In genomic region chr5:157458835-157459234, GRCh38 we compare ENCODE assay signal across 18 cellular contexts. TPM values are rescaled to one million over a fixed set of nuclear protein-coding genes. Genes with fewer than 3 reads are reported as not detected.
A peak's percentile ranks its signal among the peaks of the same experiment; 100 is the strongest.
DNase-seq lines count a peak whose midpoint lies in the region; ATAC-seq and TF ChIP-seq lines count a peak whose summit lies in the region.
"Had no signal": no experiment of that assay in that cellular context is flagged by ENCODE, and none has a peak within 500 bp of the region (broad histone marks: within the 10 kb centered on the region; RNA-seq: fewer than 3 reads in every experiment).

No MANE protein-coding gene starts in this region.

- no peaks in the 10 kb centered on the region for H3K27me3 Mint-ChIP-seq in IgD-negative memory B cell
- peaks cover 62% of the 10 kb centered on the region for H3K27me3 Mint-ChIP-seq in nephron progenitor cell (ENCODE audit: low read depth, poor library complexity)

- H3K79me2 ChIP-seq in DOHH2 (ENCODE audit: control insufficient read depth, low read length): no peaks in the 10 kb centered on the region

- peaks cover 5% of the 10 kb centered on the region for H3K36me3 Mint-ChIP-seq in IgD-negative memory B cell
- no peaks in the 10 kb centered on the region for H3K36me3 Mint-ChIP-seq in nephron progenitor cell (ENCODE audit: low read depth)
- H3K36me3 Mint-ChIP-seq: CD4-positive, alpha-beta memory T cell had no signal

- no peak overlapping the region for H3K4me3 ChIP-seq in DOHH2 (ENCODE audit: low read length)
- H3K4me3 ChIP-seq in dorsolateral prefrontal cortex: peak overlapping the region in 25 of 59 donors; percentile 60 to 84 (median 73)
- H3K4me3 ChIP-seq: MG63 had no signal

- peaks cover 39% of the 10 kb centered on the region for H3K4me1 ChIP-seq in DOHH2 (ENCODE audit: control insufficient read depth, low read length)
- H3K4me1 ChIP-seq: BE2C had no signal

- H3K36me3 ChIP-seq in DOHH2 (ENCODE audit: control insufficient read depth, low read length): no peaks in the 10 kb centered on the region
- H3K36me3 ChIP-seq: BE2C, MG63 had no signal

- H3K4me2 ChIP-seq in DOHH2 (ENCODE audit: low read length): peak overlapping the region; percentile 52; the same call in 1 of the 2 replicates

- H3K9me3 Mint-ChIP-seq in IgD-negative memory B cell (no peaks in the 10 kb centered on the region), nephron progenitor cell (no peaks in the 10 kb centered on the region)
- H3K9me3 Mint-ChIP-seq: CD4-positive, alpha-beta memory T cell had no signal

- H3K9me3 ChIP-seq in DOHH2 (ENCODE audit: control insufficient read depth, insufficient read depth, low read length): no peaks in the 10 kb centered on the region
- H3K9me3 ChIP-seq: BE2C, MG63 had no signal

- peaks cover 32 to 44% (median 40%) of the 10 kb centered on the region in 3 donors for H3K4me1 Mint-ChIP-seq in IgD-negative memory B cell
- peaks cover 17% of the 10 kb centered on the region for H3K4me1 Mint-ChIP-seq in nephron progenitor cell

- H3K27me3 ChIP-seq in DOHH2 (ENCODE audit: control insufficient read depth, low read length) (peaks cover 11% of the 10 kb centered on the region), dorsolateral prefrontal cortex (peaks cover 0 to 16% (median 0%) of the 10 kb centered on the region in 45 donors)

- no peak for DNase-seq in dorsolateral prefrontal cortex
- DNase-seq in nephron progenitor cell: no peak
- no peak for DNase-seq in NCI-H187 treated with DMSO at 0.1 percent for 48 hours (lab: John Stamatoyannopoulos, UW)
- DNase-seq: BE2C; CD4-positive, alpha-beta memory T cell; DMS79 treated with DMSO at 0.1 percent for 48 hours; GDM1; MG63; NCI-H1105; NCI-H1930; NCI-H2171; NCI-H774 had no signal

- no peaks in the 10 kb centered on the region for H4K20me1 ChIP-seq in DOHH2 (ENCODE audit: control insufficient read depth, insufficient read depth, low read depth, low read length)

- H3K27ac Mint-ChIP-seq in IgD-negative memory B cell (peak overlapping the region in 2 of 3 donors; percentile 2 to 87), nephron progenitor cell (no peak overlapping the region)
- H3K27ac Mint-ChIP-seq: CD4-positive, alpha-beta memory T cell had no signal

- ATAC-seq in GM19035 (IDR thresholded peaks at IDR 0.05; ENCODE audit: unreplicated experiment) (no peak), HG03135 (IDR thresholded peaks at IDR 0.05; ENCODE audit: unreplicated experiment) (no peak), GM19351 (IDR thresholded peaks at IDR 0.05; ENCODE audit: unreplicated experiment) (no peak)
- ATAC-seq: Right ventricle myocardium inferior had no signal

- peaks cover 11% of the 10 kb centered on the region; the same call in 1 of the 2 replicates for H3F3A ChIP-seq in DOHH2 (ENCODE audit: control insufficient read depth, insufficient read depth)

- H3K27ac ChIP-seq in DOHH2 (ENCODE audit: low read depth, low read length) (no peak overlapping the region), dorsolateral prefrontal cortex (peak overlapping the region in 57 of 59 donors; percentile 79 to 99 (median 94))

- no peaks in the 10 kb centered on the region for H3K9me2 ChIP-seq in DOHH2 (replicated peaks; ENCODE audit: control insufficient read depth, low read length)

- peak overlapping the region in 2 of 4 donors; percentile 79 to 85 for H3K4me3 Mint-ChIP-seq in IgD-negative memory B cell
- H3K4me3 Mint-ChIP-seq in nephron progenitor cell: peak overlapping the region; percentile 50

- intact Hi-C loops in dorsolateral prefrontal cortex (cut with DNase I): no loop called here

- no peak for TF ChIP-seq CTCF in DOHH2 (IDR thresholded peaks at IDR 0.05; ENCODE audit: low read depth, low read length, poor library complexity, severe bottlenecking)
- TF ChIP-seq CTCF in dorsolateral prefrontal cortex (IDR thresholded peaks at IDR 0.05 in 54 of 56, conservative IDR thresholded peaks at IDR 0.05 in 2 of 56; ENCODE audit: low read depth in 1 of 56, partially characterized antibody in 56 of 56): no peak
- TF ChIP-seq CTCF in nephron progenitor cell (IDR thresholded peaks at IDR 0.05): no peak

RNA-seq across cellular contexts. Expression of gene NIPAL4, which starts 1.2 kb away (rescaled TPM):
- 2.2 TPM for polyA plus RNA-seq in IgD-negative memory B cell
- 10 to 100 TPM in 26 of 120 experiments, 1 to 10 TPM in 91, under 1 TPM in 3; 0.45 to 25.9 (median 6.0) TPM for total RNA-seq in dorsolateral prefrontal cortex
- total RNA-seq: CD4-positive, alpha-beta memory T cell; Right ventricle myocardium inferior had no signal
- polyA plus RNA-seq: CD4-positive, alpha-beta memory T cell had no signal
